ENCODE assay signal across 8 cellular contexts in the genomic region with DNA sequence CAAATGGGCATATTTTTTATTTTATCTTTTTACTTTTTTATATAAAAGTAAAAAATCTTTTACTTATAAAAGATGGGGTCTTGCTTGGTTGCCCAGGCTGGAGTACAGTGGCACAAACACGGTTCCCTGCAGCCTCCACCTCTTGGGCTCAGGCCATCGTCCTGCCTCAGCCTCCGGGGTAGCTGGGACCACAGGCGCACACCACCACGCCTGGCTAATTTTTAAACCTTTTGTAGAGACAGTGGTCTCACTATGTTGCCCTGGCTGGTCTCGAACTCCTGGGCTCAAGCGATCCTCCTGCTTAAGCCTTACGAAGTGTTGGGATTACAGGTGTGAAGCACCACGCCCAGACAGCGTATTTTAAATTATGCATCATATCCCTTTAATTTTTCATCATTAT. TPM values are rescaled to one million over a fixed set of nuclear protein-coding genes. Genes with fewer than 3 reads are reported as not detected.
A peak's percentile ranks its signal among the peaks of the same experiment; 100 is the strongest.
DNase-seq lines count a peak whose midpoint lies in the region; ATAC-seq and TF ChIP-seq lines count a peak whose summit lies in the region.

No MANE protein-coding gene starts in this region.

- TF ChIP-seq CTCF in AG04449 (IDR thresholded peaks at IDR 0.05; ENCODE audit: insufficient read depth, low read length, missing control alignments) = no peak
- no peak for TF ChIP-seq CTCF in colonic mucosa (IDR thresholded peaks at IDR 0.05)

- H3K4me3 ChIP-seq in AG04449 (ENCODE audit: low read depth, low read length) (peak overlapping the region; percentile 66), colonic mucosa (peak overlapping the region; percentile 50)
- H3K4me3 ChIP-seq in Jurkat, Clone E6-1 (ENCODE audit: low read length) = peak overlapping the region; percentile 80
- H3K4me3 ChIP-seq in naive thymus-derived CD4-positive, alpha-beta T cell (ENCODE audit: low read length) = peak overlapping the region; percentile 74

- H3K27me3 Mint-ChIP-seq in naive thymus-derived CD4-positive, alpha-beta T cell = no peaks in the 10 kb centered on the region

- no peaks in the 10 kb centered on the region for H3K9me3 ChIP-seq in colonic mucosa
- no peaks in the 10 kb centered on the region for H3K9me3 ChIP-seq in naive thymus-derived CD4-positive, alpha-beta T cell (ENCODE audit: control insufficient read depth in 2 of 3, low read length in 3 of 3)

- CTCF ChIA-PET in AG04449 (lab: Yijun Ruan, JAX) = interaction anchor here (0.6 to 5.6 kb wide), 11 partner anchors 8 to 318 kb away, joined by 3 to 30 read pairs (median 7); no protein-coding TSS in a partner anchor
- CTCF ChIA-PET in naive thymus-derived CD4-positive, alpha-beta T cell (lab: Charles Lee) = interaction anchor here (0.7 kb wide), 1 partner anchor 181 kb away, joined by 3 read pairs; no protein-coding TSS in a partner anchor

- no peaks in the 10 kb centered on the region for H3K36me3 ChIP-seq in colonic mucosa
- no peaks in the 10 kb centered on the region for H3K36me3 ChIP-seq in naive thymus-derived CD4-positive, alpha-beta T cell (ENCODE audit: control insufficient read depth in 2 of 3, insufficient read depth in 3 of 3, low read length in 3 of 3)

- peaks cover 30 to 55% (median 47%) of the 10 kb centered on the region in 7 donors for H3K4me1 Mint-ChIP-seq in naive thymus-derived CD4-positive, alpha-beta T cell

- peak overlapping the region; percentile 83 to 93 (median 89) for H3K4me3 Mint-ChIP-seq in naive thymus-derived CD4-positive, alpha-beta T cell

- DNase-seq in AG04449 (ENCODE audit: low read depth, low spot score) (no peak), colonic mucosa (no peak), GM19238 (ENCODE audit: insufficient read length, low spot score) (no peak)
- no peak for DNase-seq in Jurkat, Clone E6-1 (ENCODE audit: low read depth, low spot score)
- no peak for DNase-seq in naive thymus-derived CD4-positive, alpha-beta T cell
- no peak for DNase-seq in stimulated activated CD4-positive, alpha-beta T cell treated with anti-CD3 and anti-CD28 coated beads, Interleukin-12 subunit alpha, Interleukin-12 subunit beta, amount 100 ng/mL, for 4 hours

- ATAC-seq in naive thymus-derived CD4-positive, alpha-beta T cell = no peak
- ATAC-seq in GM18873 (IDR thresholded peaks at IDR 0.05; ENCODE audit: low FRiP score, unreplicated experiment) (no peak), GM19395 (IDR thresholded peaks at IDR 0.05; ENCODE audit: unreplicated experiment) (no peak)

- H3K9me3 Mint-ChIP-seq in naive thymus-derived CD4-positive, alpha-beta T cell = no peaks in the 10 kb centered on the region

- H3K9ac ChIP-seq in colonic mucosa (ENCODE audit: low read depth in 2 of 2, low read length in 2 of 2) = peak overlapping the region; percentile 92 to 97

- peaks cover 0 to 12% (median 0%) of the 10 kb centered on the region in 5 donors for H3K36me3 Mint-ChIP-seq in naive thymus-derived CD4-positive, alpha-beta T cell

- H3K27me3 ChIP-seq in colonic mucosa = no peaks in the 10 kb centered on the region
- H3K27me3 ChIP-seq in naive thymus-derived CD4-positive, alpha-beta T cell (ENCODE audit: control insufficient read depth in 2 of 2, insufficient read depth in 2 of 2, low read length in 2 of 2) = no peaks in the 10 kb centered on the region

- peak overlapping the region; percentile 77 to 93 (median 91) for H3K27ac Mint-ChIP-seq in naive thymus-derived CD4-positive, alpha-beta T cell

- POLR2A ChIA-PET in AG04449 (lab: Yijun Ruan, JAX) = interaction anchor here (1.9 kb wide), 1 partner anchor 35 kb away, joined by 4 read pairs; no protein-coding TSS in a partner anchor
- POLR2A ChIA-PET in naive thymus-derived CD4-positive, alpha-beta T cell (lab: Charles Lee) = interaction anchor here (0.7 to 1.4 kb wide), 3 partner anchors 107 to 484 kb away, joined by 3 to 4 read pairs (median 4); a partner anchor contains a TSS

- peak overlapping the region; percentile 88 for H3K27ac ChIP-seq in colonic mucosa
- peak overlapping the region; percentile 86 for H3K27ac ChIP-seq in naive thymus-derived CD4-positive, alpha-beta T cell (ENCODE audit: low read depth, low read length)

- H3K4me1 ChIP-seq in colonic mucosa = peaks cover 4% of the 10 kb centered on the region
- peaks cover 25 to 34% of the 10 kb centered on the region in 2 donors for H3K4me1 ChIP-seq in naive thymus-derived CD4-positive, alpha-beta T cell (ENCODE audit: control insufficient read depth in 2 of 2, insufficient read depth in 2 of 2, low read length in 2 of 2)

- intact Hi-C loops in colonic mucosa (cut with DNase I) = no loop called here
- intact Hi-C loops in naive thymus-derived CD4-positive, alpha-beta T cell (cut with micrococcal nuclease) = loop anchor here (2.0 to 10.0 kb wide), 6 partner anchors 52 to 1459 kb away; a partner anchor contains a TSS

RNA-seq across cellular contexts. Expression of a gene that starts 1.0 kb away (rescaled TPM):
- 3.5 TPM for polyA plus RNA-seq in Jurkat, Clone E6-1 (2012; ENCODE audit: insufficient read depth, insufficient read length)
- 10 to 100 TPM; 20.8 to 24.7 TPM for total RNA-seq in colonic mucosa
- total RNA-seq in naive thymus-derived CD4-positive, alpha-beta T cell = 10 to 100 TPM; 18.6 to 27.6 (median 19.8) TPM
- polyA plus RNA-seq in naive thymus-derived CD4-positive, alpha-beta T cell = 10 to 100 TPM; 12.1 to 17.4 TPM

RNA-seq across cellular contexts. Expression of a gene that starts 57.1 kb away (rescaled TPM):
- 6.8 TPM for polyA plus RNA-seq in Jurkat, Clone E6-1 (2012; ENCODE audit: insufficient read depth, insufficient read length)
- total RNA-seq in colonic mucosa = 10 to 100 TPM; 14.9 to 28.7 TPM
- total RNA-seq in naive thymus-derived CD4-positive, alpha-beta T cell = 10 to 100 TPM in 1 of 5 experiments, 1 to 10 TPM in 4; 1.8 to 10.3 (median 1.9) TPM
- 1 to 10 TPM; 1.4 to 2.8 TPM for polyA plus RNA-seq in naive thymus-derived CD4-positive, alpha-beta T cell
